In genomic region chr2:191567229-191567628, GRCh38 we compare ENCODE assay signal across 1 cellular context.
TF ChIP-seq lines count a peak whose summit lies in the region.

No MANE protein-coding gene starts in this region.

TF ChIP-seq in SK-N-SH treated with all-trans-retinoic acid at 6 μM for 48 hours, 23 proteins besides CTCF, POLR2A, EP300 and RAD21 (continued from another document):
- no peak for TF ChIP-seq CSRNP3 (CRISPR knock-in tag; IDR thresholded peaks at IDR 0.05)
TF ChIP-seq in SK-N-SH treated with all-trans-retinoic acid at 6 μM for 48 hours: peak in this region for 0.
